Comparison of ENCODE assay signal across 12 cellular contexts in the genomic region with DNA sequence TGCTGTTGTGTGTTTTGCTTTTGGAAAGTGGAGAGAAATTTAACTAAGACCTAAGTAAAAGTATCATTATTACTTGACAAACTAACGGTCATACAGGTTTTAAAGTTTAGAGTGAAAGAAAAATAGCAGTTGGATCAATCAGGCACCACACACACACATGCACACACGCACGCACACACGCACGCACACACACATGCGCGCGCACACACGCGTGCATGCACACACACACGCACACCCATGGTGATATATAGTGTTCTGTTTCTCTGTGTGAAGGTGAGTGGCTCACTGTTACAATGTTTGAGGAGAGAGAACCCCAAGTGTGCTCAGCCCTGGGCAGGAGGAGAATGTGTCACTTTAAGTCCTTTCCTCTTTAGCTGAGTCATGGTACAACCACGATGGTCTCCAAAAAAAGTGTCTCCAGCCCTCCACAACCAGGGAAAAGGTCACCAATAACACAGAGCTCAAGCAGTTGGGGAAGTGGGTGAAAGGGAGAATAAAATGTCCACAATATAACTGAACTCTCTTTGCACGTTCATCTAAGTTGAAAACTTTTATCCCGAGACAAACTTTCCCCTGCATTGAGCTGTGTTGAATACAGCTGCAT. TPM values are rescaled to one million over a fixed set of nuclear protein-coding genes. Genes with fewer than 3 reads are reported as not detected.
DNase-seq lines count a peak whose midpoint lies in the region; ATAC-seq and TF ChIP-seq lines count a peak whose summit lies in the region.
"Had no signal": no experiment of that assay in that cellular context is flagged by ENCODE, and none has a peak within 500 bp of the region (broad histone marks: within the 10 kb centered on the region; RNA-seq: fewer than 3 reads in every experiment).

No MANE protein-coding gene starts in this region.

- no CpG with 5 or more reads among the region's 14 CpGs for WGBS in trophoblast cell (ENCODE audit: extremely low coverage, insufficient coverage, insufficient read length)
- WGBS in endodermal cell (ENCODE audit: insufficient coverage in 1 of 2, insufficient read length in 1 of 2), 2 experiments: 95% methylated on average over 7 to 14 of the region's 14 CpGs

- no peaks in the 10 kb centered on the region for H3F3A ChIP-seq in PC-3 (ENCODE audit: low read length, unreplicated experiment)

- H3K27me3 ChIP-seq in PC-3 (ENCODE audit: low read length) (no peaks in the 10 kb centered on the region), trophoblast cell (ENCODE audit: insufficient read depth, low read length) (no peaks in the 10 kb centered on the region), endodermal cell (ENCODE audit: control insufficient read depth, insufficient read depth, low read length, poor library complexity, severe bottlenecking) (no peaks in the 10 kb centered on the region)

- peak overlapping the region; percentile 5 for H4K8ac ChIP-seq in trophoblast cell (ENCODE audit: low read depth, low read length)

- H3K27ac ChIP-seq in PC-3 (ENCODE audit: low read length): peak overlapping the region; percentile 64
- peak overlapping the region; percentile 3 for H3K27ac ChIP-seq in trophoblast cell (ENCODE audit: low read depth, low read length)
- no peak overlapping the region for H3K27ac ChIP-seq in endodermal cell (ENCODE audit: low read depth, low read length)

- H3K27me3 Mint-ChIP-seq in endodermal cell (ENCODE audit: insufficient read depth): peaks cover 2% of the 10 kb centered on the region
- H3K27me3 Mint-ChIP-seq: type B pancreatic cell had no signal

- H3K4me3 Mint-ChIP-seq in endodermal cell: no peak overlapping the region
- H3K4me3 Mint-ChIP-seq: type B pancreatic cell had no signal

- no peak overlapping the region for H3K23ac ChIP-seq in trophoblast cell (ENCODE audit: low read length)

- H3K36me3 ChIP-seq in PC-3 (ENCODE audit: low read depth, low read length) (no peaks in the 10 kb centered on the region), trophoblast cell (ENCODE audit: control insufficient read depth in 1 of 2, insufficient read depth in 2 of 2, low read length in 2 of 2) (no peaks in the 10 kb centered on the region), endodermal cell (ENCODE audit: control insufficient read depth, insufficient read depth, low read length) (no peaks in the 10 kb centered on the region)

- H2AFZ ChIP-seq in PC-3 (ENCODE audit: low read length) (peak overlapping the region; percentile 62), trophoblast cell (ENCODE audit: insufficient read depth, low read length, poor library complexity) (peak overlapping the region; percentile 0)

- peak overlapping the region; percentile 19 for H2BK12ac ChIP-seq in trophoblast cell (ENCODE audit: low read length)

- intact Hi-C loops in PC-3 (cut with micrococcal nuclease): no loop called here

- H3K4me3 ChIP-seq in PC-3 (ENCODE audit: low read length) (no peak overlapping the region), fibroblast of villous mesenchyme (ENCODE audit: low read depth, low read length) (no peak overlapping the region), trophoblast cell (ENCODE audit: low read depth, low read length) (no peak overlapping the region), endodermal cell (ENCODE audit: low read length) (no peak overlapping the region)

- H3K27ac Mint-ChIP-seq in endodermal cell: no peak overlapping the region
- H3K27ac Mint-ChIP-seq: type B pancreatic cell had no signal

- H4K91ac ChIP-seq in trophoblast cell (ENCODE audit: low read depth, low read length): peak overlapping the region; percentile 33

- H3K36me3 Mint-ChIP-seq in endodermal cell (ENCODE audit: low read depth): no peaks in the 10 kb centered on the region
- H3K36me3 Mint-ChIP-seq: type B pancreatic cell had no signal

- peaks cover 29% of the 10 kb centered on the region for H3K79me1 ChIP-seq in trophoblast cell (ENCODE audit: low read length)

- DNase-seq in EH (ENCODE audit: low read depth) (peak; percentile 86), PC-3 (peak; percentile 79), fibroblast of villous mesenchyme (ENCODE audit: low read depth) (peak; percentile 27), trophoblast cell (peak in 1 of 2 donors; percentile 42), endodermal cell (no peak), NCI-H1417 treated with DMSO at 0.1 percent for 48 hours (lab: John Stamatoyannopoulos, UW) (no peak)
- no peak for DNase-seq in activated CD4-positive, alpha-beta T cell treated with anti-CD3 and anti-CD28 coated beads for 1 hour
- no peak for DNase-seq in central memory CD4-positive, alpha-beta T cell
- DNase-seq: Calu3; effector CD8-positive, alpha-beta T cell; T-helper 2 cell had no signal

- H2BK5ac ChIP-seq in trophoblast cell (ENCODE audit: low read depth, low read length, poor library complexity): peak overlapping the region; percentile 12

- H3K18ac ChIP-seq in trophoblast cell (ENCODE audit: low read length): peak overlapping the region; percentile 25

- TF ChIP-seq CTCF in PC-3 (conservative IDR thresholded peaks at IDR 0.05; ENCODE audit: low read depth, low read length) (no peak), fibroblast of villous mesenchyme (IDR thresholded peaks at IDR 0.05; ENCODE audit: insufficient read depth, low read depth, low read length) (no peak), endodermal cell (conservative IDR thresholded peaks at IDR 0.05) (no peak)

- no peaks in the 10 kb centered on the region for H3K79me2 ChIP-seq in PC-3 (ENCODE audit: low read length)
- peaks cover 4% of the 10 kb centered on the region for H3K79me2 ChIP-seq in trophoblast cell (ENCODE audit: control insufficient read depth, insufficient read depth, low read length, poor library complexity)

- no peaks in the 10 kb centered on the region for H3K9me3 ChIP-seq in PC-3 (ENCODE audit: low read length)
- no peaks in the 10 kb centered on the region for H3K9me3 ChIP-seq in trophoblast cell (ENCODE audit: insufficient read depth, low read depth, low read length)
- H3K9me3 ChIP-seq in endodermal cell (ENCODE audit: control insufficient read depth, low read length): no peaks in the 10 kb centered on the region

- BruUV-seq in PC-3 (replicated peaks; lab: Mats Ljungman, UMichigan): no TSS peak

- H3K4me2 ChIP-seq in PC-3 (ENCODE audit: low read length) (peak overlapping the region; percentile 67), trophoblast cell (ENCODE audit: low read length) (peak overlapping the region; percentile 18)

- CTCF ChIA-PET in PC-3 (lab: Charles Lee): no interaction called here

- H4K12ac ChIP-seq in trophoblast cell (ENCODE audit: low read depth, low read length): no peak overlapping the region

- H3K9ac ChIP-seq in PC-3 (ENCODE audit: low read length) (peak overlapping the region; percentile 19; the same call in 1 of the 2 replicates), trophoblast cell (ENCODE audit: low read length) (no peak overlapping the region), endodermal cell (ENCODE audit: extremely low read depth, low read length, poor library complexity, severe bottlenecking) (no peak overlapping the region)

- H3K4me1 Mint-ChIP-seq in endodermal cell: peaks cover 5% of the 10 kb centered on the region

- no peak overlapping the region for H3K4ac ChIP-seq in trophoblast cell (ENCODE audit: low read depth, low read length)

- no peaks in the 10 kb centered on the region for H3K9me3 Mint-ChIP-seq in endodermal cell
- H3K9me3 Mint-ChIP-seq: type B pancreatic cell had no signal

- ATAC-seq in PC-3: peak; percentile 95

- peak overlapping the region; percentile 0 for H2AK5ac ChIP-seq in trophoblast cell (ENCODE audit: low read length)

- H4K20me1 ChIP-seq in PC-3 (ENCODE audit: low read length): no peaks in the 10 kb centered on the region

- H3K14ac ChIP-seq in trophoblast cell (ENCODE audit: low read length): peak overlapping the region; percentile 22

- H3K4me1 ChIP-seq in PC-3 (ENCODE audit: insufficient read depth, low read length): peaks cover 23% of the 10 kb centered on the region
- peaks cover 12 to 23% of the 10 kb centered on the region in 2 experiments for H3K4me1 ChIP-seq in trophoblast cell (ENCODE audit: control insufficient read depth in 1 of 2, insufficient read depth in 2 of 2, low read length in 2 of 2)
- H3K4me1 ChIP-seq in endodermal cell (ENCODE audit: control insufficient read depth, insufficient read depth, low read length): no peaks in the 10 kb centered on the region

- H3K9me2 ChIP-seq in PC-3 (replicated peaks; ENCODE audit: low read length): no peaks in the 10 kb centered on the region

- POLR2A ChIA-PET in PC-3 (lab: Charles Lee; ENCODE audit: unreplicated experiment): no interaction called here

- peak overlapping the region; percentile 18 for H2BK120ac ChIP-seq in trophoblast cell (ENCODE audit: insufficient read depth, low read length, poor library complexity)

RNA-seq across cellular contexts. Expression of gene ZNF366, which starts 3.2 kb away (rescaled TPM):
- total RNA-seq in PC-3 (2014; rRNA removed): not detected in 2 replicates
- total RNA-seq in fibroblast of villous mesenchyme: under 0.01 TPM in 2 replicates
- 0.53 and 0.68 TPM in 2 replicates for polyA plus RNA-seq in trophoblast cell (2013)
- not detected for total RNA-seq in endodermal cell
- polyA plus RNA-seq in endodermal cell (2013, experiment 1 of 2): not detected
- polyA plus RNA-seq in endodermal cell (2013, experiment 2 of 2): not detected
- total RNA-seq: Calu3 had no signal

Comparison
In these comparisons a context has a peak if more than half of its experiments do, and no peak if none do; other contexts are left out.
1. DNase-seq: peak in EH (single experiment), PC-3 (single experiment) and fibroblast of villous mesenchyme (single experiment); none in endodermal cell (single experiment), activated CD4-positive, alpha-beta T cell treated with anti-CD3 and anti-CD28 coated beads for 1 hour (single experiment), NCI-H1417 treated with DMSO at 0.1 percent for 48 hours (single experiment) and central memory CD4-positive, alpha-beta T cell (single experiment).